ENCODE assay signal across 1 cellular context in the genomic region with DNA sequence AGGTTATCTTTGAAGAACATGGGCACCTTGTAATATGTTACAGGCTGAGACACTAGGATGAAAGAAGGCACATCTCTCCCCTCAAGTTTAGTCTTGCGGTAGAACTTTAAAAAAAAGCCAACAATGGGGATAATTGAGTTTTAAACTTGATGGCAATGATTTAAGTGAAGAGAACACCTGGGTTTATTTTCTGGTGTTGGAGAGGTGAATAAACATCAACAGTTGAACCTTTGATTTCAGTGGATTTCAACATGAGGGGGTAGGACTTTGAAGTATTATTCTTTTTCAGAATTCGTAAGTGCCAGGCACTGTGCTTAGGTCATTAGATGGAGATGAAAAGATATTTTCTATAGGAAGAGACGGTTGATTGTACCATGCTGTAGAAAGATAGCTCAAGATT.
TF ChIP-seq lines count a peak whose summit lies in the region.

No MANE protein-coding gene starts in this region.

TF ChIP-seq in WTC11, 78 proteins besides CTCF, POLR2A, EP300 and RAD21 (continued from another document):
- TF ChIP-seq, protein P1, sequence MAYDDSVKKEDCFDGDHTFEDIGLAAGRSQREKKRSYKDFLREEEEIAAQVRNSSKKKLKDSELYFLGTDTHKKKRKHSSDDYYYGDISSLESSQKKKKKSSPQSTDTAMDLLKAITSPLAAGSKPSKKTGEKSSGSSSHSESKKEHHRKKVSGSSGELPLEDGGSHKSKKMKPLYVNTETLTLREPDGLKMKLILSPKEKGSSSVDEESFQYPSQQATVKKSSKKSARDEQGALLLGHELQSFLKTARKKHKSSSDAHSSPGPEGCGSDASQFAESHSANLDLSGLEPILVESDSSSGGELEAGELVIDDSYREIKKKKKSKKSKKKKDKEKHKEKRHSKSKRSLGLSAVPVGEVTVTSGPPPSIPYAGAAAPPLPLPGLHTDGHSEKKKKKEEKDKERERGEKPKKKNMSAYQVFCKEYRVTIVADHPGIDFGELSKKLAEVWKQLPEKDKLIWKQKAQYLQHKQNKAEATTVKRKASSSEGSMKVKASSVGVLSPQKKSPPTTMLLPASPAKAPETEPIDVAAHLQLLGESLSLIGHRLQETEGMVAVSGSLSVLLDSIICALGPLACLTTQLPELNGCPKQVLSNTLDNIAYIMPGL (CRISPR knock-in tag; IDR thresholded peaks at IDR 0.05), result no peak
- TF ChIP-seq CREB1 (CRISPR knock-in tag; IDR thresholded peaks at IDR 0.05) (no peak), ZNF232 (CRISPR knock-in tag; IDR thresholded peaks at IDR 0.05) (no peak), ATF6 (CRISPR knock-in tag; IDR thresholded peaks at IDR 0.05) (no peak), ZNF423 (CRISPR knock-in tag; IDR thresholded peaks at IDR 0.05) (no peak), FOXP1 (CRISPR knock-in tag; IDR thresholded peaks at IDR 0.05; ENCODE audit: borderline replicate concordance) (no peak), TCF7 (CRISPR knock-in tag; IDR thresholded peaks at IDR 0.05; ENCODE audit: low read depth) (no peak), EMX1 (CRISPR knock-in tag; IDR thresholded peaks at IDR 0.05) (no peak), ATF1 (CRISPR knock-in tag; IDR thresholded peaks at IDR 0.05) (no peak), PRRX2 (CRISPR knock-in tag; IDR thresholded peaks at IDR 0.05) (no peak), ZBTB21 (CRISPR knock-in tag; IDR thresholded peaks at IDR 0.05; ENCODE audit: borderline replicate concordance) (no peak), USF1 (CRISPR knock-in tag; IDR thresholded peaks at IDR 0.05) (no peak), HMGA2 (CRISPR knock-in tag; IDR thresholded peaks at IDR 0.05) (no peak)
- TF ChIP-seq, protein P2, sequence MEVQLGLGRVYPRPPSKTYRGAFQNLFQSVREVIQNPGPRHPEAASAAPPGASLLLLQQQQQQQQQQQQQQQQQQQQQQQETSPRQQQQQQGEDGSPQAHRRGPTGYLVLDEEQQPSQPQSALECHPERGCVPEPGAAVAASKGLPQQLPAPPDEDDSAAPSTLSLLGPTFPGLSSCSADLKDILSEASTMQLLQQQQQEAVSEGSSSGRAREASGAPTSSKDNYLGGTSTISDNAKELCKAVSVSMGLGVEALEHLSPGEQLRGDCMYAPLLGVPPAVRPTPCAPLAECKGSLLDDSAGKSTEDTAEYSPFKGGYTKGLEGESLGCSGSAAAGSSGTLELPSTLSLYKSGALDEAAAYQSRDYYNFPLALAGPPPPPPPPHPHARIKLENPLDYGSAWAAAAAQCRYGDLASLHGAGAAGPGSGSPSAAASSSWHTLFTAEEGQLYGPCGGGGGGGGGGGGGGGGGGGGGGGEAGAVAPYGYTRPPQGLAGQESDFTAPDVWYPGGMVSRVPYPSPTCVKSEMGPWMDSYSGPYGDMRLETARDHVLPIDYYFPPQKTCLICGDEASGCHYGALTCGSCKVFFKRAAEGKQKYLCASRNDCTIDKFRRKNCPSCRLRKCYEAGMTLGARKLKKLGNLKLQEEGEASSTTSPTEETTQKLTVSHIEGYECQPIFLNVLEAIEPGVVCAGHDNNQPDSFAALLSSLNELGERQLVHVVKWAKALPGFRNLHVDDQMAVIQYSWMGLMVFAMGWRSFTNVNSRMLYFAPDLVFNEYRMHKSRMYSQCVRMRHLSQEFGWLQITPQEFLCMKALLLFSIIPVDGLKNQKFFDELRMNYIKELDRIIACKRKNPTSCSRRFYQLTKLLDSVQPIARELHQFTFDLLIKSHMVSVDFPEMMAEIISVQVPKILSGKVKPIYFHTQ (CRISPR knock-in tag; IDR thresholded peaks at IDR 0.05), result no peak
TF ChIP-seq in WTC11: peak in this region for 0.
